In genomic region chr15:71201471-71201870, GRCh38 we compare ENCODE assay signal across 13 cellular contexts.
DNase-seq lines count a peak whose midpoint lies in the region; ATAC-seq and TF ChIP-seq lines count a peak whose summit lies in the region.
"Had no signal": no experiment of that assay in that cellular context is flagged by ENCODE, and none has a peak within 500 bp of the region (broad histone marks: within the 10 kb centered on the region; RNA-seq: fewer than 3 reads in every experiment).

No MANE protein-coding gene starts in this region.

- H3K27me3 ChIP-seq in BLaER1: no peaks in the 10 kb centered on the region

- no peak for TF ChIP-seq CTCF in glutamatergic neuron (IDR thresholded peaks at IDR 0.05; ENCODE audit: partially characterized antibody, unreplicated experiment)

- peaks cover 10% of the 10 kb centered on the region for H3K9me3 Mint-ChIP-seq in glutamatergic neuron (ENCODE audit: unreplicated experiment)

- H3K4me1 ChIP-seq in BLaER1: peaks cover 85% of the 10 kb centered on the region

- H3K4me3 Mint-ChIP-seq in glutamatergic neuron (ENCODE audit: unreplicated experiment): no peak overlapping the region

- ATAC-seq in GM19035 (IDR thresholded peaks at IDR 0.05; ENCODE audit: unreplicated experiment): no peak

- peak overlapping the region; percentile 79 for H3K4me2 ChIP-seq in BLaER1

- H3K9me3 ChIP-seq in BLaER1: no peaks in the 10 kb centered on the region

- no peaks in the 10 kb centered on the region for H4K20me1 ChIP-seq in BLaER1

- H3K36me3 Mint-ChIP-seq in glutamatergic neuron (ENCODE audit: unreplicated experiment): no peaks in the 10 kb centered on the region

- H3K4me1 Mint-ChIP-seq in glutamatergic neuron (ENCODE audit: low read depth, unreplicated experiment): peaks cover 34% of the 10 kb centered on the region

- H3K27ac Mint-ChIP-seq in glutamatergic neuron (ENCODE audit: unreplicated experiment): peak overlapping the region; percentile 90

- peak overlapping the region; percentile 39; the same call in 1 of the 2 replicates for H3K9ac ChIP-seq in BLaER1

- DNase-seq in NCI-H1417 (lab: John Stamatoyannopoulos, UW) (peak; percentile 91 to 99 (median 99)), NCI-H524 (lab: John Stamatoyannopoulos, UW) (peak; percentile 100), glutamatergic neuron (peak; percentile 71), HT-29 (ENCODE audit: low spot score) (no peak), OCI-M1 (lab: John Stamatoyannopoulos, UW) (no peak)
- DNase-seq in stimulated activated naive CD4-positive, alpha-beta T cell (lab: John Stamatoyannopoulos, UW): no peak
- DNase-seq: activated CD8-positive, alpha-beta memory T cell treated with anti-CD3 and anti-CD28 coated beads, Interleukin-2, amount 50 U/mL, for 4 hours; foreskin melanocyte; kidney glomerular epithelial cell; nucleus accumbens had no signal

- no peaks in the 10 kb centered on the region for H3K36me3 ChIP-seq in BLaER1

- no peak overlapping the region; the same call in 1 of the 2 replicates for H3K4me3 ChIP-seq in BLaER1

- H3K27me3 Mint-ChIP-seq in glutamatergic neuron (ENCODE audit: unreplicated experiment): peaks cover 4% of the 10 kb centered on the region

- peak overlapping the region; percentile 77 for H3K27ac ChIP-seq in BLaER1
- H3K27ac ChIP-seq: HL-60 had no signal

Comparison
In these comparisons a context has a peak if more than half of its experiments do, and no peak if none do; other contexts are left out.
1. DNase-seq: peak in NCI-H1417 (3 of 3), NCI-H524 (2 of 2) and glutamatergic neuron (single experiment); none in stimulated activated naive CD4-positive, alpha-beta T cell (0 of 6), HT-29 (single experiment) and OCI-M1 (single experiment).